ENCODE assay signal across 31 cellular contexts in the genomic region with DNA sequence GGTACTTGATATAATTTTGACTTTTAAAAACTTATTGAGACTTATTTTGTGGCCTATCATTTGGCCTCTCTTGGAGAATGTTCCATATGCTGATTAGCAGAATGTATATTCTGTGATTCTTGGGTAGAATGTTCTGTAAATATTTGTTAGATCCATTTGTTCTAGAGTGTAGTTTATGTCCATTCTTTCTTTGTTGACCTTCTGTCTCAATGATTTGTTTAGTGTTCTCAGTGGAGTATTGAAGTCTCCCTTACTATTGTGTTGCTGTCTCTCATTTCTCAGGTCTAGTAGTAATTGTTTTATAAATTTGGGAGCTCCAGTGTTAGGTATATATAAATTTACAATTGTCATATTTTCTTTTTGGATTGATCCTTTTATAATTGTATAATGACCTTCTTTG.
"Had no signal": no experiment of that assay in that cellular context is flagged by ENCODE, and none has a peak within 500 bp of the region (broad histone marks: within the 10 kb centered on the region; RNA-seq: fewer than 3 reads in every experiment).

No MANE protein-coding gene starts in this region.

- H3K36me3 ChIP-seq: esophagus squamous epithelium, heart right ventricle, left lung, neutrophil, suprapubic skin, transverse colon, upper lobe of right lung, uterus had no signal

- H3K4me3 ChIP-seq: esophagus squamous epithelium, heart right ventricle, left lung, mucosa of descending colon, smooth muscle cell, suprapubic skin, transverse colon, upper lobe of right lung, uterus had no signal

- H3K27me3 Mint-ChIP-seq: dendritic cell treated with granulocyte-macrophage colony-stimulating factor and Interleukin-4, amounts not matched to agents 40 ng/mL and 50 ng/mL, for 4 days; naive B cell; natural killer cell treated with Interleukin-12 subunit alpha and Interleukin-12 subunit beta and Interleukin-15 and Interleukin-18, amount 100 ng/mL, for 72 hours; progenitor cell of endocrine pancreas; stimulated activated naive CD8-positive, alpha-beta T cell treated with anti-CD3 and anti-CD28 coated beads, Interleukin-15, amount 100 ng/mL, for 72 hours had no signal

- H3K27ac Mint-ChIP-seq: dendritic cell treated with granulocyte-macrophage colony-stimulating factor and Interleukin-4, amounts not matched to agents 40 ng/mL and 50 ng/mL, for 4 days; endodermal cell; mesothelial cell of epicardium; naive B cell; natural killer cell treated with Interleukin-12 subunit alpha and Interleukin-12 subunit beta and Interleukin-15 and Interleukin-18, amount 100 ng/mL, for 72 hours; progenitor cell of endocrine pancreas; stimulated activated naive CD8-positive, alpha-beta T cell treated with anti-CD3 and anti-CD28 coated beads, Interleukin-15, amount 100 ng/mL, for 72 hours had no signal

- H3K9me3 Mint-ChIP-seq: dendritic cell treated with granulocyte-macrophage colony-stimulating factor and Interleukin-4, amounts not matched to agents 40 ng/mL and 50 ng/mL, for 4 days; endodermal cell; naive B cell; neural crest cell; stimulated activated naive CD8-positive, alpha-beta T cell treated with anti-CD3 and anti-CD28 coated beads, Interleukin-15, amount 100 ng/mL, for 72 hours had no signal

- H3K27ac ChIP-seq: esophagus squamous epithelium, heart right ventricle, left lung, neutrophil, parathyroid adenoma, suprapubic skin, transverse colon, upper lobe of right lung, uterus had no signal

- H3K27me3 ChIP-seq: esophagus squamous epithelium, heart right ventricle, left lung, neutrophil, suprapubic skin, transverse colon, upper lobe of right lung, uterus had no signal

- H3K4me1 Mint-ChIP-seq: mesothelial cell of epicardium, neural crest cell had no signal

- H3K36me3 Mint-ChIP-seq: mesothelial cell of epicardium; naive B cell; natural killer cell treated with Interleukin-12 subunit alpha and Interleukin-12 subunit beta and Interleukin-15 and Interleukin-18, amount 100 ng/mL, for 72 hours had no signal

- H3K4me1 ChIP-seq: heart right ventricle, left lung, parathyroid adenoma, transverse colon, upper lobe of right lung, uterus had no signal

- H3K4me3 Mint-ChIP-seq: dendritic cell treated with granulocyte-macrophage colony-stimulating factor and Interleukin-4, amounts not matched to agents 40 ng/mL and 50 ng/mL, for 4 days; endodermal cell; mesothelial cell of epicardium; naive B cell; natural killer cell treated with Interleukin-12 subunit alpha and Interleukin-12 subunit beta and Interleukin-15 and Interleukin-18, amount 100 ng/mL, for 72 hours; neural crest cell; stimulated activated naive CD8-positive, alpha-beta T cell treated with anti-CD3 and anti-CD28 coated beads, Interleukin-15, amount 100 ng/mL, for 72 hours had no signal

- H3K9me3 ChIP-seq: esophagus squamous epithelium, heart right ventricle, left lung, mucosa of descending colon, neutrophil, suprapubic skin, transverse colon, upper lobe of right lung, uterus had no signal

- ATAC-seq: heart right ventricle; left cardiac atrium; left lung; mucosa of descending colon; natural killer cell treated with Interleukin-12 subunit alpha and Interleukin-12 subunit beta and Interleukin-15 and Interleukin-18, amount 100 ng/mL, for 72 hours; sciatic nerve; stimulated activated naive CD8-positive, alpha-beta T cell treated with anti-CD3 and anti-CD28 coated beads, Interleukin-15, amount 100 ng/mL, for 72 hours; upper lobe of right lung had no signal

- DNase-seq: effector CD8-positive, alpha-beta T cell; endodermal cell; esophagus squamous epithelium; foreskin melanocyte; glutamatergic neuron; heart right ventricle; hippocampal formation; left cardiac atrium; left lung; mesenchymal stem cell; mucosa of descending colon; naive B cell; stimulated activated CD4-positive, alpha-beta T cell treated with anti-CD3 and anti-CD28 coated beads, Interleukin-12 subunit alpha, Interleukin-12 subunit beta, amount 100 ng/mL, for 4 hours; stimulated activated CD4-positive, alpha-beta T cell treated with anti-CD3 and anti-CD28 coated beads, Interleukin-1b, Interleukin-23, amount 100 ng/mL, for 48 hours; stimulated activated CD4-positive, alpha-beta T cell treated with anti-CD3 and anti-CD28 coated beads, Interleukin-4, amount 100 ng/mL, for 1 hour; stimulated activated CD8-positive, alpha-beta memory T cell treated with anti-CD3 and anti-CD28 coated beads, Interleukin-4, amount 100 ng/mL, for 48 hours; stimulated activated naive CD4-positive, alpha-beta T cell; stimulated activated naive CD8-positive, alpha-beta T cell treated with anti-CD3 and anti-CD28 coated beads, Interleukin-15, amount 100 ng/mL, for 72 hours; transverse colon; upper lobe of right lung; uterus had no signal
